ENCODE assay signal across 15 cellular contexts in genomic region chr2:213104903-213105202, GRCh38. TPM values are rescaled to one million over a fixed set of nuclear protein-coding genes. Genes with fewer than 3 reads are reported as not detected.
DNase-seq lines count a peak whose midpoint lies in the region; ATAC-seq and TF ChIP-seq lines count a peak whose summit lies in the region.
"Had no signal": no experiment of that assay in that cellular context is flagged by ENCODE, and none has a peak within 500 bp of the region (broad histone marks: within the 10 kb centered on the region; RNA-seq: fewer than 3 reads in every experiment).

No MANE protein-coding gene starts in this region.

- H3K36me3 Mint-ChIP-seq in activated CD4-positive, alpha-beta T cell treated with anti-CD3 and anti-CD28 coated beads, Interleukin-2, amount 10 ng/mL, durations not matched to agents 7 days and 5 days (ENCODE audit: low read depth), result no peaks in the 10 kb centered on the region

- peaks cover 29% of the 10 kb centered on the region for H3K4me1 Mint-ChIP-seq in activated CD4-positive, alpha-beta T cell treated with anti-CD3 and anti-CD28 coated beads, Interleukin-2, amount 10 ng/mL, durations not matched to agents 7 days and 5 days

- H3K4me3 Mint-ChIP-seq in activated CD4-positive, alpha-beta T cell treated with anti-CD3 and anti-CD28 coated beads, Interleukin-2, amount 10 ng/mL, durations not matched to agents 7 days and 5 days, result no peak overlapping the region

- peak overlapping the region; percentile 21 for H3K27ac ChIP-seq in RWPE2 (ENCODE audit: poor library complexity, severe bottlenecking)
- no peak overlapping the region for H3K27ac ChIP-seq in foreskin keratinocyte
- peak overlapping the region; percentile 62 for H3K27ac ChIP-seq in psoas muscle
- H3K27ac ChIP-seq: body of pancreas had no signal

- peak; percentile 27; the same call in 1 of the 3 replicates for ATAC-seq in RWPE2 (ENCODE audit: low read depth)
- peak; percentile 26 for ATAC-seq in foreskin keratinocyte
- peak in 3 of 4 donors; percentile 7 to 22 (median 17) for ATAC-seq in psoas muscle
- no peak for ATAC-seq in HG03354 (IDR thresholded peaks at IDR 0.05; ENCODE audit: poor library complexity, severe bottlenecking, unreplicated experiment)
- ATAC-seq: body of pancreas had no signal

- CTCF ChIA-PET in activated CD4-positive, alpha-beta T cell treated with anti-CD3 and anti-CD28 coated beads, Interleukin-2, amount 10 ng/mL, durations not matched to agents 7 days and 5 days (lab: Charles Lee), result interaction anchor here (0.7 kb wide), 1 partner anchor 702 kb away, joined by 3 read pairs; no protein-coding TSS in a partner anchor

- TF ChIP-seq CTCF in RWPE2 (IDR thresholded peaks at IDR 0.05; ENCODE audit: poor library complexity, severe bottlenecking) (no peak), foreskin keratinocyte (conservative IDR thresholded peaks at IDR 0.05) (no peak), psoas muscle (IDR thresholded peaks at IDR 0.05) (no peak)

- H3K27me3 ChIP-seq in RWPE2 (ENCODE audit: insufficient read depth, poor library complexity, severe bottlenecking), result no peaks in the 10 kb centered on the region
- no peaks in the 10 kb centered on the region for H3K27me3 ChIP-seq in foreskin keratinocyte
- H3K27me3 ChIP-seq in psoas muscle (ENCODE audit: insufficient read depth in 3 of 3, low read length in 2 of 3), result no peaks in the 10 kb centered on the region
- H3K27me3 ChIP-seq: body of pancreas, transverse colon had no signal

- intact Hi-C loops in psoas muscle (cut with DNase I), result loop anchor here (1.0 to 5.0 kb wide), 3 partner anchors 12 to 47 kb away; partner anchors contain the start of gene IKZF2 (in 1 of the 2)

- peak overlapping the region; percentile 2 for H3K27ac Mint-ChIP-seq in activated CD4-positive, alpha-beta T cell treated with anti-CD3 and anti-CD28 coated beads, Interleukin-2, amount 10 ng/mL, durations not matched to agents 7 days and 5 days

- H3K27me3 Mint-ChIP-seq in activated CD4-positive, alpha-beta T cell treated with anti-CD3 and anti-CD28 coated beads, Interleukin-2, amount 10 ng/mL, durations not matched to agents 7 days and 5 days, result peaks cover 2% of the 10 kb centered on the region

- H3K9me3 ChIP-seq in RWPE2 (ENCODE audit: severe bottlenecking) (no peaks in the 10 kb centered on the region), psoas muscle (no peaks in the 10 kb centered on the region)
- H3K9me3 ChIP-seq: body of pancreas, transverse colon had no signal

- H3K36me3 ChIP-seq in RWPE2 (ENCODE audit: low read depth) (no peaks in the 10 kb centered on the region), psoas muscle (ENCODE audit: insufficient read depth in 1 of 2, low read depth in 1 of 2) (no peaks in the 10 kb centered on the region)
- H3K36me3 ChIP-seq: transverse colon had no signal

- H3K4me1 ChIP-seq in RWPE2 (ENCODE audit: insufficient read depth, poor library complexity, severe bottlenecking) (peaks cover 26% of the 10 kb centered on the region), foreskin keratinocyte (peaks cover 15% of the 10 kb centered on the region), psoas muscle (peaks cover 67% of the 10 kb centered on the region)

- POLR2A ChIA-PET in activated CD4-positive, alpha-beta T cell treated with anti-CD3 and anti-CD28 coated beads, Interleukin-2, amount 10 ng/mL, durations not matched to agents 7 days and 5 days (lab: Charles Lee), result no interaction called here

- H3K4me3 ChIP-seq in RWPE2 (ENCODE audit: severe bottlenecking) (no peak overlapping the region), psoas muscle (peak overlapping the region; percentile 56)
- H3K4me3 ChIP-seq: body of pancreas, transverse colon had no signal

- no peak for DNase-seq in activated CD4-positive, alpha-beta T cell treated with anti-CD3 and anti-CD28 coated beads, Interleukin-2, amount 10 ng/mL, durations not matched to agents 7 days and 5 days
- DNase-seq in activated CD4-positive, alpha-beta T cell treated with anti-CD3 and anti-CD28 coated beads for 1 hour, result no peak
- DNase-seq in RWPE2 (ENCODE audit: low spot score) (no peak), foreskin keratinocyte (no peak), psoas muscle (no peak), GM03348 (ENCODE audit: low spot score) (no peak), SHP77 (lab: John Stamatoyannopoulos, UW) (no peak)
- DNase-seq: 8988T; body of pancreas; NCI-H2081; NCI-H510A treated with DMSO at 0.1 percent for 48 hours; occipital lobe; stimulated activated CD4-positive, alpha-beta T cell treated with anti-CD3 and anti-CD28 coated beads, Interleukin-4, amount 100 ng/mL, for 4 hours; transverse colon had no signal

- H3K9me3 Mint-ChIP-seq in activated CD4-positive, alpha-beta T cell treated with anti-CD3 and anti-CD28 coated beads, Interleukin-2, amount 10 ng/mL, durations not matched to agents 7 days and 5 days, result peaks cover 2% of the 10 kb centered on the region

RNA-seq across cellular contexts. Expression of gene IKZF2, which starts 46.6 kb away (rescaled TPM):
- 1 to 10 TPM; 5.1 TPM for total RNA-seq in activated CD4-positive, alpha-beta T cell treated with anti-CD3 and anti-CD28 coated beads, Interleukin-2, amount 10 ng/mL, durations not matched to agents 7 days and 5 days
- total RNA-seq in foreskin keratinocyte (8.1 and 11.4 TPM in 2 replicates), psoas muscle (10 to 100 TPM in 1 of 4 donors, 1 to 10 TPM in 3; 3.2 to 11.6 (median 6.5) TPM)
- polyA plus RNA-seq in foreskin keratinocyte (0.61 and 0.68 TPM in 2 replicates), psoas muscle (1 to 10 TPM in 1 of 3 donors, under 1 TPM in 2; 0.29 to 2.2 (median 0.56) TPM)
